In the genomic region with DNA sequence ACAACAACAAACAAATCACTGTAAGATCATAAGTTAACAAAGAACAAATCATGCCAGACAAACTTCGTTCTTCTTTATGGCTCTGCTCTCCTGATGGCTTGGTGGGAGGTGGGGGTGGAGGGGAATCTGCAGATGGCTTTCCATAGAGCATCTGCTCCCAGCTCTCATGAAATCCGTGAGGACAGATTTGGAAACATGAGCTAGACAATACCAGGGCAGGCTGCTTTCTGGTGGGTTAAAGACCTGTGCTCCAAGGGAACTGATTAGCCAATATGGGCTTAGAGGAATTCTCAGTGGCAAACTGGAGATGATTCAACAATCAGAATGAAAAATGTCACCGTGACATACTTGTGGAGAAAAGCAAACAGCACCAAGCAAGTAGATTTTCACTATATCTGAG, we compare ENCODE assay signal across 18 cellular contexts.
"Had no signal": no experiment of that assay in that cellular context is flagged by ENCODE, and none has a peak within 500 bp of the region (broad histone marks: within the 10 kb centered on the region; RNA-seq: fewer than 3 reads in every experiment).

No MANE protein-coding gene starts in this region.

- H3K27ac ChIP-seq: heart left ventricle, left ventricle myocardium inferior, neural progenitor cell, suprapubic skin, transverse colon had no signal

- H3K9me3 ChIP-seq: heart left ventricle, left ventricle myocardium inferior, suprapubic skin, transverse colon had no signal

- H3K27me3 ChIP-seq: heart left ventricle, neural progenitor cell, transverse colon had no signal

- H3K4me1 ChIP-seq: suprapubic skin, transverse colon had no signal

- DNase-seq: activated B cell treated with CpG ODN at 0.5 μM for 24 hours; activated CD4-positive, alpha-beta memory T cell treated with anti-CD3 and anti-CD28 coated beads, Interleukin-2, amount 10 ng/mL, durations not matched to agents 7 days and 5 days; activated CD4-positive, alpha-beta T cell treated with anti-CD3 and anti-CD28 coated beads for 4 hours; activated naive CD4-positive, alpha-beta T cell treated with anti-CD3 and anti-CD28 coated beads, Interleukin-2, amount 50 U/mL, for 16 hours; activated T-cell treated with anti-CD3 and anti-CD28 coated beads, Interleukin-2, amount 50 U/mL, for 4 hours; aorta; cerebellar nuclear complex; effector CD4-positive, alpha-beta T cell; heart left ventricle; kidney glomerular epithelial cell; left ventricle myocardium inferior; naive thymus-derived CD4-positive, alpha-beta T cell; stimulated activated CD4-positive, alpha-beta T cell treated with anti-CD3 and anti-CD28 coated beads, Interleukin-2, amount 100 ng/mL, for 24 hours; stimulated activated naive CD8-positive, alpha-beta T cell treated with anti-CD3 and anti-CD28 coated beads, Interleukin-15, amount 100 ng/mL, for 72 hours; transverse colon had no signal

- ATAC-seq: activated T-cell treated with anti-CD3 and anti-CD28 coated beads, Interleukin-2, amount 50 U/mL, for 4 hours; heart left ventricle; naive thymus-derived CD4-positive, alpha-beta T cell; stimulated activated naive CD8-positive, alpha-beta T cell treated with anti-CD3 and anti-CD28 coated beads, Interleukin-15, amount 100 ng/mL, for 72 hours had no signal

- H3K36me3 ChIP-seq: heart left ventricle, left ventricle myocardium inferior, neural progenitor cell, suprapubic skin, transverse colon had no signal

- FAIRE-seq: frontal cortex had no signal

- H3K4me3 ChIP-seq: heart left ventricle, left ventricle myocardium inferior, neural progenitor cell, suprapubic skin, transverse colon had no signal
